In genomic region chr2:20676353-20677215, GRCh38 we compare ENCODE assay signal across 9 cellular contexts. TPM values are rescaled to one million over a fixed set of nuclear protein-coding genes. Genes with fewer than 3 reads are reported as not detected.
DNase-seq lines count a peak whose midpoint lies in the region; ATAC-seq and TF ChIP-seq lines count a peak whose summit lies in the region.
"Had no signal": no experiment of that assay in that cellular context is flagged by ENCODE, and none has a peak within 500 bp of the region (broad histone marks: within the 10 kb centered on the region; RNA-seq: fewer than 3 reads in every experiment).

No MANE protein-coding gene starts in this region.

- WGBS in tibial nerve, 2 donors = 85 to 90% methylated on average over 9 to 12 of the region's 12 CpGs

- peak; percentile 35; the same call in 1 of the 2 replicates for TF ChIP-seq CTCF in GM12875 (IDR thresholded peaks at IDR 0.05; ENCODE audit: borderline replicate concordance, insufficient read depth, low read depth, low read length)
- peak in 1 of 5 experiments; percentile 9 for TF ChIP-seq CTCF in tibial nerve (IDR thresholded peaks at IDR 0.05)

- peaks cover 0 to 18% (median 3%) of the 10 kb centered on the region in 4 donors for H3K4me1 ChIP-seq in tibial nerve

- H3K27ac ChIP-seq in tibial nerve = no peak overlapping the region

- ATAC-seq in GM21576 (IDR thresholded peaks at IDR 0.05; ENCODE audit: unreplicated experiment) = peak; percentile 69
- peak; percentile 58 for ATAC-seq in HG03575 (IDR thresholded peaks at IDR 0.05; ENCODE audit: extremely low read depth, insufficient number of reproducible peaks, low FRiP score, unreplicated experiment)
- ATAC-seq in activated naive CD4-positive, alpha-beta T cell treated with anti-CD3 and anti-CD28 coated beads, Interleukin-2, amount 50 U/mL, for 72 hours = no peak

- H3K4me3 ChIP-seq in GM12875 (ENCODE audit: low read depth, low read length) = no peak overlapping the region
- H3K4me3 ChIP-seq in tibial nerve = no peak overlapping the region

- TF ChIP-seq EP300 in tibial nerve (IDR thresholded peaks at IDR 0.05) = no peak

- no peaks in the 10 kb centered on the region for H3K9me3 Mint-ChIP-seq in activated naive CD4-positive, alpha-beta T cell treated with anti-CD3 and anti-CD28 coated beads, Interleukin-2, amount 50 U/mL, for 72 hours
- H3K9me3 Mint-ChIP-seq: nephron progenitor cell had no signal

- TF ChIP-seq POLR2A in tibial nerve (IDR thresholded peaks at IDR 0.05) = no peak

- H3K36me3 ChIP-seq in tibial nerve = peaks cover 0 to 20% (median 0%) of the 10 kb centered on the region in 3 donors

- no peaks in the 10 kb centered on the region for H3K9me3 ChIP-seq in tibial nerve

- H3K36me3 Mint-ChIP-seq in activated naive CD4-positive, alpha-beta T cell treated with anti-CD3 and anti-CD28 coated beads, Interleukin-2, amount 50 U/mL, for 72 hours = no peaks in the 10 kb centered on the region

- H3K27me3 ChIP-seq in tibial nerve = peaks cover 0 to 33% of the 10 kb centered on the region in 2 donors

- no peak overlapping the region for H3K27ac Mint-ChIP-seq in activated naive CD4-positive, alpha-beta T cell treated with anti-CD3 and anti-CD28 coated beads, Interleukin-2, amount 50 U/mL, for 72 hours
- H3K27ac Mint-ChIP-seq: nephron progenitor cell had no signal

- DNase-seq in kidney tubule cell (ENCODE audit: low spot score) = peak; percentile 49
- no peak for DNase-seq in effector CD8-positive, alpha-beta T cell (lab: John Stamatoyannopoulos, UW)
- DNase-seq in H4 (ENCODE audit: low spot score) = no peak
- no peak for DNase-seq in tibial nerve (ENCODE audit: low spot score in 2 of 2)
- DNase-seq in activated naive CD4-positive, alpha-beta T cell treated with anti-CD3 and anti-CD28 coated beads, Interleukin-2, amount 50 U/mL, for 72 hours (ENCODE audit: low spot score in 2 of 2) = no peak
- DNase-seq: nephron progenitor cell had no signal

RNA-seq across cellular contexts. Expression of gene GDF7, which starts 9.6 kb away (rescaled TPM):
- 0.02 and 0.04 TPM in 2 replicates for total RNA-seq in H4 (2014; rRNA removed; shearing (Covaris generic))
- 10 to 100 TPM in 3 of 4 donors, 1 to 10 TPM in 1; 6.3 to 20.0 (median 16.6) TPM for total RNA-seq in tibial nerve
- total RNA-seq in activated naive CD4-positive, alpha-beta T cell treated with anti-CD3 and anti-CD28 coated beads, Interleukin-2, amount 50 U/mL, for 72 hours = under 1 TPM in 1 of 2 donors, not detected in 1; 0.07 TPM

RNA-seq across cellular contexts. Expression of gene HS1BP3, which starts 25.7 kb away (rescaled TPM):
- total RNA-seq in H4 (2014; rRNA removed; shearing (Covaris generic)) = 5.7 and 6.7 TPM in 2 replicates
- 10 to 100 TPM; 24.5 to 45.9 (median 33.8) TPM for total RNA-seq in tibial nerve
- 1 to 10 TPM; 6.1 to 7.9 TPM for total RNA-seq in activated naive CD4-positive, alpha-beta T cell treated with anti-CD3 and anti-CD28 coated beads, Interleukin-2, amount 50 U/mL, for 72 hours

Comparison
In these comparisons a context has a peak if more than half of its experiments do, and no peak if none do; other contexts are left out.
1. ATAC-seq: peak in GM21576 (single experiment) and HG03575 (single experiment); none in activated naive CD4-positive, alpha-beta T cell treated with anti-CD3 and anti-CD28 coated beads, Interleukin-2, amount 50 U/mL, for 72 hours (0 of 2).